1 cellular context compared by ENCODE assay signal in genomic region chr1:198837276-198838021, GRCh38.
TF ChIP-seq lines count a peak whose summit lies in the region.

No MANE protein-coding gene starts in this region.

TF ChIP-seq in HEK293, 187 proteins besides CTCF, POLR2A, EP300 and RAD21 (continued from another document and continues in another):
- no peak for TF ChIP-seq ZBTB6 (tag by site-specific recombination; IDR thresholded peaks at IDR 0.05)
- no peak for TF ChIP-seq SETDB1 (IDR thresholded peaks at IDR 0.05; ENCODE audit: insufficient read length, low read length)
- no peak; the same call in 1 of the 2 replicates for TF ChIP-seq ZNF391 (tag by site-specific recombination; IDR thresholded peaks at IDR 0.05; ENCODE audit: borderline replicate concordance, low read depth)
- peak; percentile 95 for TF ChIP-seq KLF1 (tag by site-specific recombination; IDR thresholded peaks at IDR 0.05)
- TF ChIP-seq ZNF184 (tag by site-specific recombination; IDR thresholded peaks at IDR 0.05), result no peak
- peak; percentile 100 for TF ChIP-seq ZNF843 (tag by site-specific recombination; IDR thresholded peaks at IDR 0.05)
- no peak for TF ChIP-seq ZNF202 (tag by site-specific recombination; IDR thresholded peaks at IDR 0.05; ENCODE audit: borderline replicate concordance)
- no peak for TF ChIP-seq ZNF211 (tag by site-specific recombination; IDR thresholded peaks at IDR 0.05; ENCODE audit: low read depth)
- TF ChIP-seq OSR2 (tag by site-specific recombination; IDR thresholded peaks at IDR 0.05), result peak; percentile 99
- no peak for TF ChIP-seq HOXA7 (CRISPR knock-in tag; IDR thresholded peaks at IDR 0.05; ENCODE audit: borderline replicate concordance)
- TF ChIP-seq ZNF324 (tag by site-specific recombination; IDR thresholded peaks at IDR 0.05), result 0 out of 2 replicates have a peak, but pooled peaks have one; percentile 32
- peak; percentile 45; the same call in 1 of the 2 replicates for TF ChIP-seq ZNF423 (tag by site-specific recombination; IDR thresholded peaks at IDR 0.05)
- no peak for TF ChIP-seq ATF2 (tag by site-specific recombination; IDR thresholded peaks at IDR 0.05; ENCODE audit: low read depth)
- TF ChIP-seq ZBTB1 (tag by site-specific recombination; IDR thresholded peaks at IDR 0.05), result no peak
- TF ChIP-seq MYNN (tag by site-specific recombination; IDR thresholded peaks at IDR 0.05; ENCODE audit: borderline replicate concordance), result no peak
- no peak for TF ChIP-seq ZNF548 (tag by site-specific recombination; IDR thresholded peaks at IDR 0.05)
- TF ChIP-seq ZNF654 (tag by site-specific recombination; IDR thresholded peaks at IDR 0.05; ENCODE audit: low read depth), result peak; percentile 2
- TF ChIP-seq ZNF335 (tag by site-specific recombination; conservative IDR thresholded peaks at IDR 0.05), result no peak
- peak; percentile 66; the same call in 1 of the 2 replicates for TF ChIP-seq BCL11A (tag by site-specific recombination; IDR thresholded peaks at IDR 0.05; ENCODE audit: low read depth)
- TF ChIP-seq GLIS2 (tag by site-specific recombination; IDR thresholded peaks at IDR 0.05), result 0 out of 2 replicates have a peak, but pooled peaks have one; percentile 38
- TF ChIP-seq ZBTB21 (tag by site-specific recombination; IDR thresholded peaks at IDR 0.05), result no peak
- no peak for TF ChIP-seq ZNF140 (tag by site-specific recombination; IDR thresholded peaks at IDR 0.05)
- no peak for TF ChIP-seq ZNF747 (tag by site-specific recombination; IDR thresholded peaks at IDR 0.05)
- TF ChIP-seq KLF10 (tag by site-specific recombination; IDR thresholded peaks at IDR 0.05), result peak; percentile 59; the same call in 1 of the 2 replicates
- TF ChIP-seq, protein P1, sequence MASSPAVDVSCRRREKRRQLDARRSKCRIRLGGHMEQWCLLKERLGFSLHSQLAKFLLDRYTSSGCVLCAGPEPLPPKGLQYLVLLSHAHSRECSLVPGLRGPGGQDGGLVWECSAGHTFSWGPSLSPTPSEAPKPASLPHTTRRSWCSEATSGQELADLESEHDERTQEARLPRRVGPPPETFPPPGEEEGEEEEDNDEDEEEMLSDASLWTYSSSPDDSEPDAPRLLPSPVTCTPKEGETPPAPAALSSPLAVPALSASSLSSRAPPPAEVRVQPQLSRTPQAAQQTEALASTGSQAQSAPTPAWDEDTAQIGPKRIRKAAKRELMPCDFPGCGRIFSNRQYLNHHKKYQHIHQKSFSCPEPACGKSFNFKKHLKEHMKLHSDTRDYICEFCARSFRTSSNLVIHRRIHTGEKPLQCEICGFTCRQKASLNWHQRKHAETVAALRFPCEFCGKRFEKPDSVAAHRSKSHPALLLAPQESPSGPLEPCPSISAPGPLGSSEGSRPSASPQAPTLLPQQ (tag by site-specific recombination; IDR thresholded peaks at IDR 0.05), result 0 out of 2 replicates have a peak, but pooled peaks have one; percentile 21
- TF ChIP-seq, protein P2, sequence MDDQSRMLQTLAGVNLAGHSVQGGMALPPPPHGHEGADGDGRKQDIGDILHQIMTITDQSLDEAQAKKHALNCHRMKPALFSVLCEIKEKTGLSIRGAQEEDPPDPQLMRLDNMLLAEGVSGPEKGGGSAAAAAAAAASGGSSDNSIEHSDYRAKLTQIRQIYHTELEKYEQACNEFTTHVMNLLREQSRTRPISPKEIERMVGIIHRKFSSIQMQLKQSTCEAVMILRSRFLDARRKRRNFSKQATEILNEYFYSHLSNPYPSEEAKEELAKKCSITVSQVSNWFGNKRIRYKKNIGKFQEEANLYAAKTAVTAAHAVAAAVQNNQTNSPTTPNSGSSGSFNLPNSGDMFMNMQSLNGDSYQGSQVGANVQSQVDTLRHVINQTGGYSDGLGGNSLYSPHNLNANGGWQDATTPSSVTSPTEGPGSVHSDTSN (CRISPR knock-in tag; IDR thresholded peaks at IDR 0.05), result no peak
- no peak for TF ChIP-seq ZNF555 (tag by site-specific recombination; conservative IDR thresholded peaks at IDR 0.05)
- TF ChIP-seq ZSCAN4 (tag by site-specific recombination; IDR thresholded peaks at IDR 0.05), result peak; percentile 59
- no peak for TF ChIP-seq ZNF398 (tag by site-specific recombination; IDR thresholded peaks at IDR 0.05)
- TF ChIP-seq ZSCAN30 (tag by site-specific recombination; IDR thresholded peaks at IDR 0.05), result peak; percentile 96
- TF ChIP-seq ZNF24 (tag by site-specific recombination; IDR thresholded peaks at IDR 0.05), result no peak; the same call in 1 of the 2 replicates
- TF ChIP-seq ZNF138 (tag by site-specific recombination; IDR thresholded peaks at IDR 0.05; ENCODE audit: borderline replicate concordance), result no peak
- TF ChIP-seq MZF1 (tag by site-specific recombination; IDR thresholded peaks at IDR 0.05; ENCODE audit: borderline replicate concordance), result peak; percentile 46; the same call in 1 of the 2 replicates
- TF ChIP-seq ZNF580 (tag by site-specific recombination; IDR thresholded peaks at IDR 0.05), result peak; percentile 97
- 0 out of 2 replicates have a peak, but pooled peaks have one; percentile 15 for TF ChIP-seq PATZ1 (tag by site-specific recombination; IDR thresholded peaks at IDR 0.05)
- TF ChIP-seq ZIC2 (tag by site-specific recombination; IDR thresholded peaks at IDR 0.05), result peak; percentile 95
- TF ChIP-seq AEBP2 (tag by site-specific recombination; IDR thresholded peaks at IDR 0.05; ENCODE audit: borderline replicate concordance), result no peak
- TF ChIP-seq ZNF792 (tag by site-specific recombination; IDR thresholded peaks at IDR 0.05), result 0 out of 2 replicates have a peak, but pooled peaks have one; percentile 38
- 0 out of 2 replicates have a peak, but pooled peaks have one; percentile 25 for TF ChIP-seq ZNF449 (tag by site-specific recombination; IDR thresholded peaks at IDR 0.05)
- TF ChIP-seq YY2 (tag by site-specific recombination; IDR thresholded peaks at IDR 0.05), result no peak
- peak; percentile 72 for TF ChIP-seq YY1 (tag by site-specific recombination; IDR thresholded peaks at IDR 0.05)
- TF ChIP-seq ZNF223 (tag by site-specific recombination; IDR thresholded peaks at IDR 0.05), result no peak
- no peak for TF ChIP-seq ZNF175 (tag by site-specific recombination; IDR thresholded peaks at IDR 0.05)
- no peak for TF ChIP-seq ZNF155 (tag by site-specific recombination; IDR thresholded peaks at IDR 0.05)
- no peak for TF ChIP-seq ZNF776 (tag by site-specific recombination; IDR thresholded peaks at IDR 0.05; ENCODE audit: borderline replicate concordance)
- TF ChIP-seq ZNF837 (tag by site-specific recombination; IDR thresholded peaks at IDR 0.05), result no peak
- TF ChIP-seq ZFHX2 (tag by site-specific recombination; conservative IDR thresholded peaks at IDR 0.05), result no peak
- TF ChIP-seq WT1 (tag by site-specific recombination; IDR thresholded peaks at IDR 0.05), result peak; percentile 91
- TF ChIP-seq ZNF768 (tag by site-specific recombination; IDR thresholded peaks at IDR 0.05), result no peak
- no peak for TF ChIP-seq ZNF311 (tag by site-specific recombination; IDR thresholded peaks at IDR 0.05; ENCODE audit: borderline replicate concordance)
- no peak for TF ChIP-seq ZNF658 (tag by site-specific recombination; IDR thresholded peaks at IDR 0.05)
- TF ChIP-seq ZNF560 (tag by site-specific recombination; IDR thresholded peaks at IDR 0.05; ENCODE audit: borderline replicate concordance), result no peak
- peak; percentile 85 for TF ChIP-seq ZNF2 (tag by site-specific recombination; IDR thresholded peaks at IDR 0.05)
- no peak for TF ChIP-seq ZBTB48 (tag by site-specific recombination; IDR thresholded peaks at IDR 0.05)
